In genomic region chr5:102682102-102682647, GRCh38 we compare ENCODE assay signal across 7 cellular contexts.
"Had no signal": no experiment of that assay in that cellular context is flagged by ENCODE, and none has a peak within 500 bp of the region (broad histone marks: within the 10 kb centered on the region; RNA-seq: fewer than 3 reads in every experiment).

No MANE protein-coding gene starts in this region.

- H3K9me3 ChIP-seq: heart left ventricle, right atrium auricular region had no signal

- H3K4me1 ChIP-seq: heart left ventricle had no signal

- DNase-seq: effector CD8-positive, alpha-beta T cell; naive B cell had no signal

- H3K4me3 ChIP-seq: coronary artery, heart left ventricle, right atrium auricular region had no signal

- H3K27me3 ChIP-seq: heart left ventricle, right atrium auricular region had no signal

- FAIRE-seq: frontal cortex, small intestine had no signal

- H3K36me3 ChIP-seq: heart left ventricle, right atrium auricular region had no signal

- H3K27ac ChIP-seq: coronary artery, heart left ventricle, right atrium auricular region had no signal
